In genomic region chr11:33435201-33435600, GRCh38 we compare ENCODE assay signal across 20 cellular contexts.
"Had no signal": no experiment of that assay in that cellular context is flagged by ENCODE, and none has a peak within 500 bp of the region (broad histone marks: within the 10 kb centered on the region; RNA-seq: fewer than 3 reads in every experiment).

No MANE protein-coding gene starts in this region.

- DNase-seq: stimulated activated CD4-positive, alpha-beta T cell treated with anti-CD3 and anti-CD28 coated beads, Interleukin-2, amount 100 ng/mL, for 48 hours; stimulated activated CD4-positive, alpha-beta T cell treated with anti-CD3 and anti-CD28 coated beads, Interleukin-4, amount 100 ng/mL, for 1 hour; stimulated activated CD4-positive, alpha-beta T cell treated with anti-CD3 and anti-CD28 coated beads, Interleukin-4, amount 100 ng/mL, for 24 hours; stimulated activated CD4-positive, alpha-beta T cell treated with anti-CD3 and anti-CD28 coated beads, Interleukin-4, amount 100 ng/mL, for 4 hours; stimulated activated CD8-positive, alpha-beta memory T cell treated with anti-CD3 and anti-CD28 coated beads, Interleukin-4, amount 100 ng/mL, for 48 hours; stimulated activated naive B cell treated with anti-CD40 and anti-IgM and Interleukin-4, amounts not matched to agents 10 μg/mL and 1 μg/mL and 100 μg/mL, for 72 hours; stimulated activated naive CD4-positive, alpha-beta T cell; stimulated activated naive CD4-positive, alpha-beta T cell treated with Interleukin-2 at 50 U/mL for 16 hours; stimulated activated naive CD8-positive, alpha-beta T cell treated with anti-CD3 and anti-CD28 coated beads, Interleukin-15, amount 100 ng/mL, for 72 hours; stimulated activated naive CD8-positive, alpha-beta T cell treated with anti-CD3 and anti-CD28 coated beads, Interleukin-15, Interleukin-2, amounts not matched to agents 100 U/mL and 50 U/mL, for 24 hours; stomach; substantia nigra; testis; thyroid gland; tibial artery; transverse colon; trophoblast cell; upper lobe of left lung; upper lobe of right lung; uterus had no signal
